Comparison of ENCODE assay signal across 1 cellular context in genomic region chr9:118643118-118643517, GRCh38.
TF ChIP-seq lines count a peak whose summit lies in the region.

No MANE protein-coding gene starts in this region.

TF ChIP-seq in H1, 55 proteins besides CTCF, POLR2A, EP300 and RAD21 (continued from another document):
- no peak for TF ChIP-seq EZH2 (IDR thresholded peaks at IDR 0.05; ENCODE audit: low read depth, low read length, severe bottlenecking)
- TF ChIP-seq MAX (IDR thresholded peaks at IDR 0.05): no peak
- no peak for TF ChIP-seq TAF1 (IDR thresholded peaks at IDR 0.05; ENCODE audit: low read depth, low read length)
- peak; percentile 72; the same call in 1 of the 2 replicates for TF ChIP-seq SP1 (IDR thresholded peaks at IDR 0.05; ENCODE audit: low read depth, low read length)
- TF ChIP-seq MAFK (IDR thresholded peaks at IDR 0.05; ENCODE audit: low read depth, low read length): 0 out of 2 replicates have a peak, but pooled peaks have one; percentile 3
- TF ChIP-seq CHD7 (IDR thresholded peaks at IDR 0.05; ENCODE audit: insufficient replicate concordance, low read length): no peak
- no peak for TF ChIP-seq SAP30 (IDR thresholded peaks at IDR 0.05; ENCODE audit: insufficient read depth, insufficient replicate concordance, low read length)
- no peak for TF ChIP-seq SRF (IDR thresholded peaks at IDR 0.05; ENCODE audit: low read depth, low read length)
- 0 out of 2 replicates have a peak, but pooled peaks have one; percentile 55 for TF ChIP-seq JUN (IDR thresholded peaks at IDR 0.05; ENCODE audit: low read depth, low read length)
- no peak for TF ChIP-seq POLR2AphosphoS5 (IDR thresholded peaks at IDR 0.05; ENCODE audit: low read depth, low read length)
- TF ChIP-seq TEAD4 (IDR thresholded peaks at IDR 0.05; ENCODE audit: low read depth, low read length): peak; percentile 99
- TF ChIP-seq CHD2 (IDR thresholded peaks at IDR 0.05; ENCODE audit: low read length): no peak
- no peak for TF ChIP-seq KDM5A (IDR thresholded peaks at IDR 0.05; ENCODE audit: low read length)
- peak; percentile 62; the same call in 1 of the 2 replicates for TF ChIP-seq ATF2 (IDR thresholded peaks at IDR 0.05; ENCODE audit: low read length)
- no peak for TF ChIP-seq RBBP5 (IDR thresholded peaks at IDR 0.05; ENCODE audit: borderline replicate concordance, low read depth, low read length)
- TF ChIP-seq NANOG (IDR thresholded peaks at IDR 0.05; ENCODE audit: insufficient read depth, low read depth, low read length, poor library complexity, severe bottlenecking): peak; percentile 46
- TF ChIP-seq JUND (IDR thresholded peaks at IDR 0.05; ENCODE audit: low read length): peak; percentile 81
- peak; percentile 94 for TF ChIP-seq TCF12 (IDR thresholded peaks at IDR 0.05; ENCODE audit: low read depth, low read length)
